In the genomic region with DNA sequence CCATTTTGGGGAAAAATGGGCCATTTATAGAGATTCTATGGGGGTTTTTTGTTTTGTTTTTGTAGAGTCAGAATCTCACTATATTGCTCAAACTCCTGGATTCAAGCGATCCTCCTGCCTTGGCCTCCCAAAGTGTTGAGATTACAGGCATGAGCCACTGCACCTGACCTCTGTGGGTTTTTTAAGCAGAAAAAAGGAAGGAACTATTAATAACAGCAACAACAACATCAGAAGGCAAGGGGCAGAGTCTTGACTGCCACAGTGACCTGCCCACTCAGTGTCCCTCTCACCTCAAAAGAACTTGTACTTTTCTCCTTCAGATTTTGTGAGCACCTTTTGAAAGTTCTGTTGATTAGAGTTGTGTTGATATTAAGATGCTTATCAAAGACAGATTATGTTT, we compare ENCODE assay signal across 1 cellular context.
TF ChIP-seq lines count a peak whose summit lies in the region.

No MANE protein-coding gene starts in this region.

TF ChIP-seq in HepG2, 621 proteins besides CTCF, POLR2A, EP300 and RAD21 (continued from another document):
- TF ChIP-seq NFE2L1 (CRISPR knock-in tag; IDR thresholded peaks at IDR 0.05; ENCODE audit: borderline replicate concordance) = no peak
- TF ChIP-seq ZNF713 (CRISPR knock-in tag; IDR thresholded peaks at IDR 0.05) = no peak
